Comparison of ENCODE assay signal across 13 cellular contexts in genomic region chr1:170630977-170631376, GRCh38. TPM values are rescaled to one million over a fixed set of nuclear protein-coding genes. Genes with fewer than 3 reads are reported as not detected.
"Had no signal": no experiment of that assay in that cellular context is flagged by ENCODE, and none has a peak within 500 bp of the region (broad histone marks: within the 10 kb centered on the region; RNA-seq: fewer than 3 reads in every experiment).

No MANE protein-coding gene starts in this region.

- H3K4me2 ChIP-seq: hepatocyte, smooth muscle cell had no signal

- H3K79me2 ChIP-seq: hepatocyte had no signal

- DNase-seq: erythroblast; foreskin keratinocyte; head of caudate nucleus; kidney glomerular epithelial cell; mesendoderm; naive thymus-derived CD4-positive, alpha-beta T cell; nephron progenitor cell; stimulated activated CD4-positive, alpha-beta T cell treated with anti-CD3 and anti-CD28 coated beads, Interleukin-2, amount 100 ng/mL, for 48 hours; stimulated activated naive CD4-positive, alpha-beta T cell treated with Interleukin-2 at 50 U/mL for 16 hours had no signal

- H3K36me3 Mint-ChIP-seq: naive thymus-derived CD4-positive, alpha-beta T cell; type B pancreatic cell had no signal

- H3K4me3 ChIP-seq: hepatocyte, smooth muscle cell had no signal

- H3K27me3 Mint-ChIP-seq: type B pancreatic cell had no signal

- H2AFZ ChIP-seq: hepatocyte had no signal

- H3K4me1 Mint-ChIP-seq: naive thymus-derived CD4-positive, alpha-beta T cell; nephron progenitor cell had no signal

- H3K27ac Mint-ChIP-seq: naive thymus-derived CD4-positive, alpha-beta T cell; nephron progenitor cell; type B pancreatic cell had no signal

- H3K9me3 Mint-ChIP-seq: nephron progenitor cell, type B pancreatic cell had no signal

- H3K27me3 ChIP-seq: foreskin keratinocyte, hepatocyte had no signal

- H3K27ac ChIP-seq: foreskin keratinocyte, hepatocyte had no signal

- H3K4me3 Mint-ChIP-seq: naive thymus-derived CD4-positive, alpha-beta T cell; nephron progenitor cell; type B pancreatic cell had no signal

RNA-seq across cellular contexts. Expression of gene PRRX1, which starts 33.0 kb away (rescaled TPM):
- total RNA-seq: endothelial cell of umbilical vein; naive thymus-derived CD4-positive, alpha-beta T cell had no signal
- polyA plus RNA-seq: foreskin keratinocyte; naive thymus-derived CD4-positive, alpha-beta T cell had no signal
